Comparison of ENCODE assay signal across 22 cellular contexts in the genomic region with DNA sequence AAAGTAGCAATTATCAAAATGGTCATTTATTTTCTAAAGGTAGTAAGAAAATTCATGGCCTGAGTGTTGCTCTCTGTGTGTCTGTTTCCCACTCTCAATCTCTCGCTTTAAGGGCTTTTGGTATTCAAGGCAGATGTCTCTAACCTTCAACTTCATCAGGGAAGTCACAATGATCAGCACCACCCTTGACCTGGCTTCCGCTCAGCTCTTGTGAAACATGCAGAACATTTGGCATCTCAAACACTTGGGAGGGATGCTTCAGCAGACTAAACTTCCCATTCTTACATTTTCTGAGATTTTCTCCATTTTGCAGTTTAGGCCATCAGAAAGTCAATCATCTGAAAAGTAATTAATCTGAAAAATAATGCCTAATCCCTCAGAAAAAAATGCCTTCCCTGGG.
A peak's percentile ranks its signal among the peaks of the same experiment; 100 is the strongest.
DNase-seq lines count a peak whose midpoint lies in the region; ATAC-seq, FAIRE-seq and TF ChIP-seq lines count a peak whose summit lies in the region.
"Had no signal": no experiment of that assay in that cellular context is flagged by ENCODE, and none has a peak within 500 bp of the region (broad histone marks: within the 10 kb centered on the region; RNA-seq: fewer than 3 reads in every experiment).

No MANE protein-coding gene starts in this region.

- no peaks in the 10 kb centered on the region for H3K9me3 ChIP-seq in neuron (ENCODE audit: low read length)
- H3K9me3 ChIP-seq: A549 had no signal

- H3K36me3 Mint-ChIP-seq in immature natural killer cell: peaks cover 22 to 56% (median 51%) of the 10 kb centered on the region in 3 donors
- H3K36me3 Mint-ChIP-seq in stimulated activated effector memory CD8-positive, alpha-beta T cell treated with anti-CD3 and anti-CD28 coated beads, Interleukin-12 subunit alpha, Interleukin-12 subunit beta, amount 100 ng/mL, for 72 hours: peaks cover 93% of the 10 kb centered on the region

- no peak for TF ChIP-seq CTCF in bronchial epithelial cell (IDR thresholded peaks at IDR 0.05; ENCODE audit: insufficient read depth, low read length, severe bottlenecking)

- H3K9me3 Mint-ChIP-seq in immature natural killer cell: no peaks in the 10 kb centered on the region
- H3K9me3 Mint-ChIP-seq in stimulated activated effector memory CD8-positive, alpha-beta T cell treated with anti-CD3 and anti-CD28 coated beads, Interleukin-12 subunit alpha, Interleukin-12 subunit beta, amount 100 ng/mL, for 72 hours: no peaks in the 10 kb centered on the region

- peak overlapping the region; percentile 42 to 86 (median 74) for H3K27ac Mint-ChIP-seq in immature natural killer cell
- H3K27ac Mint-ChIP-seq in stimulated activated effector memory CD8-positive, alpha-beta T cell treated with anti-CD3 and anti-CD28 coated beads, Interleukin-12 subunit alpha, Interleukin-12 subunit beta, amount 100 ng/mL, for 72 hours: peak overlapping the region; percentile 10
- H3K27ac Mint-ChIP-seq: CD4-positive, alpha-beta memory T cell had no signal

- peaks cover 10% of the 10 kb centered on the region for H3K4me1 ChIP-seq in neuron (ENCODE audit: insufficient read depth, low read length)

- H3K27me3 Mint-ChIP-seq in immature natural killer cell (ENCODE audit: low read depth in 3 of 3): peaks cover 2 to 17% (median 5%) of the 10 kb centered on the region in 3 donors
- H3K27me3 Mint-ChIP-seq: CD4-positive, alpha-beta memory T cell had no signal

- no peak overlapping the region for H3K4me3 Mint-ChIP-seq in immature natural killer cell
- H3K4me3 Mint-ChIP-seq in stimulated activated effector memory CD8-positive, alpha-beta T cell treated with anti-CD3 and anti-CD28 coated beads, Interleukin-12 subunit alpha, Interleukin-12 subunit beta, amount 100 ng/mL, for 72 hours: no peak overlapping the region
- H3K4me3 Mint-ChIP-seq: CD4-positive, alpha-beta memory T cell had no signal

- H3K36me3 ChIP-seq in bronchial epithelial cell (ENCODE audit: control insufficient read depth, insufficient read depth, low read length) (no peaks in the 10 kb centered on the region), neuron (ENCODE audit: insufficient read depth, low read length) (no peaks in the 10 kb centered on the region)

- no peak for DNase-seq in bronchial epithelial cell (ENCODE audit: low read depth)
- DNase-seq in immature natural killer cell: no peak
- DNase-seq in stimulated activated effector memory CD8-positive, alpha-beta T cell treated with anti-CD3 and anti-CD28 coated beads, Interleukin-12 subunit alpha, Interleukin-12 subunit beta, amount 100 ng/mL, for 72 hours (ENCODE audit: low spot score in 2 of 2): peak in 1 of 2 donors; percentile 15
- no peak for DNase-seq in NCI-H1417 treated with DMSO at 0.1 percent for 48 hours (lab: John Stamatoyannopoulos, UW)
- no peak for DNase-seq in DMS79 (lab: John Stamatoyannopoulos, UW)
- DNase-seq: 8988T; ACHN; C1 segment of cervical spinal cord; Calu3; CD4-positive, alpha-beta memory T cell; COR-L47; DMS53; DND-41; GM23248; H7; HCEC 1CT had no signal

- H3K4me1 Mint-ChIP-seq in immature natural killer cell: peaks cover 8 to 57% of the 10 kb centered on the region in 2 donors
- H3K4me1 Mint-ChIP-seq in stimulated activated effector memory CD8-positive, alpha-beta T cell treated with anti-CD3 and anti-CD28 coated beads, Interleukin-12 subunit alpha, Interleukin-12 subunit beta, amount 100 ng/mL, for 72 hours: peaks cover 24% of the 10 kb centered on the region
- H3K4me1 Mint-ChIP-seq: CD4-positive, alpha-beta memory T cell had no signal

- H3K27me3 ChIP-seq in bronchial epithelial cell (ENCODE audit: control insufficient read depth, insufficient read depth, low read length) (peaks cover 3% of the 10 kb centered on the region), neuron (ENCODE audit: insufficient read depth, low read length) (no peaks in the 10 kb centered on the region)

- H3K4me3 ChIP-seq in bronchial epithelial cell (ENCODE audit: low read depth, low read length): no peak overlapping the region
- no peak overlapping the region for H3K4me3 ChIP-seq in neuron (ENCODE audit: low read length)
- H3K4me3 ChIP-seq: A549, GM23248 had no signal

- peak overlapping the region; percentile 16 for H2AFZ ChIP-seq in neuron (ENCODE audit: low read depth, low read length)
- H2AFZ ChIP-seq: GM23248 had no signal

- peak; percentile 77 for FAIRE-seq in bronchial epithelial cell (lab: Jason Lieb, UNC)
- FAIRE-seq: A549, G401.6, GM12892, H1 had no signal

- no peak for ATAC-seq in stimulated activated effector memory CD8-positive, alpha-beta T cell treated with anti-CD3 and anti-CD28 coated beads, Interleukin-12 subunit alpha, Interleukin-12 subunit beta, amount 100 ng/mL, for 72 hours
- no peak for ATAC-seq in GM19455 (IDR thresholded peaks at IDR 0.05; ENCODE audit: unreplicated experiment)
- ATAC-seq: A549 had no signal
